In genomic region chr11:77455740-77456139, GRCh38 we compare ENCODE assay signal across 16 cellular contexts.
"Had no signal": no experiment of that assay in that cellular context is flagged by ENCODE, and none has a peak within 500 bp of the region (broad histone marks: within the 10 kb centered on the region; RNA-seq: fewer than 3 reads in every experiment).

No MANE protein-coding gene starts in this region.

- ATAC-seq: activated T-cell treated with anti-CD3 and anti-CD28 coated beads, Interleukin-2, amount 50 U/mL, for 4 hours; lower lobe of right lung had no signal

- DNase-seq: activated CD4-positive, alpha-beta memory T cell treated with anti-CD3 and anti-CD28 coated beads for 36 hours; activated CD4-positive, CD25-positive, alpha-beta regulatory T cell treated with anti-CD3 and anti-CD28 coated beads, Interleukin-2, amount 50 U/mL, for 72 hours; activated effector memory CD4-positive, alpha-beta T cell treated with anti-CD3 and anti-CD28 coated beads, Interleukin-2, amount 50 U/mL, for 16 hours; activated naive CD8-positive, alpha-beta T cell treated with anti-CD3 and anti-CD28 coated beads for 36 hours; activated T-cell treated with anti-CD3 and anti-CD28 coated beads, Interleukin-2, amount 50 U/mL, for 4 hours; anterior cingulate cortex; cerebellar nuclear complex; endodermal cell; erythroblast; hippocampal formation; kidney glomerular epithelial cell; lower lobe of right lung; naive B cell; posterior cingulate gyrus; small intestine had no signal

- H3K27me3 ChIP-seq: right atrium auricular region had no signal

- H3K36me3 ChIP-seq: lower lobe of right lung, right atrium auricular region had no signal

- H3K27ac ChIP-seq: lower lobe of right lung, right atrium auricular region had no signal

- H3K4me1 ChIP-seq: lower lobe of right lung, right atrium auricular region had no signal

- H3K9me3 ChIP-seq: lower lobe of right lung, right atrium auricular region had no signal

- FAIRE-seq: small intestine had no signal

- H3K4me3 ChIP-seq: lower lobe of right lung, right atrium auricular region had no signal
